In genomic region chr14:95077380-95077779, GRCh38 we compare ENCODE assay signal across 23 cellular contexts.
"Had no signal": no experiment of that assay in that cellular context is flagged by ENCODE, and none has a peak within 500 bp of the region (broad histone marks: within the 10 kb centered on the region; RNA-seq: fewer than 3 reads in every experiment).

No MANE protein-coding gene starts in this region.

- DNase-seq: activated CD4-positive, alpha-beta T cell treated with anti-CD3 and anti-CD28 coated beads for 4 hours; activated CD8-positive, alpha-beta memory T cell treated with anti-CD3 and anti-CD28 coated beads, Interleukin-2, amount 50 U/mL, for 4 hours; activated CD8-positive, alpha-beta T cell treated with anti-CD3 and anti-CD28 coated beads for 36 hours; activated naive CD4-positive, alpha-beta T cell treated with anti-CD3 and anti-CD28 coated beads, Interleukin-2, amount 50 U/mL, for 16 hours; activated naive CD8-positive, alpha-beta T cell treated with anti-CD3 and anti-CD28 coated beads, Interleukin-2, amount 10 ng/mL, durations not matched to agents 7 days and 5 days; activated T-cell treated with anti-CD3 and anti-CD28 coated beads, Interleukin-2, amount 50 U/mL, for 72 hours; anterior cingulate cortex; central memory CD4-positive, alpha-beta T cell; Karpas-422; MM.1S; NCI-H1105; NCI-H1436 treated with DMSO at 0.1 percent for 48 hours; NCI-H2029; NCI-H446; NCI-H524; Peyer's patch; Right ventricle myocardium superior; SJCRH30; SW 1271 had no signal

- H3K27ac ChIP-seq: adrenal gland, Peyer's patch, RWPE1, SJCRH30 had no signal

- H3K9me3 ChIP-seq: adrenal gland, Peyer's patch had no signal

- H3K4me1 ChIP-seq: adrenal gland, Peyer's patch had no signal

- H3K4me3 ChIP-seq: adrenal gland, Peyer's patch, SJCRH30 had no signal

- H3K27me3 ChIP-seq: adrenal gland, Peyer's patch, SJCRH30 had no signal

- H3K36me3 ChIP-seq: adrenal gland, Peyer's patch, SJCRH30 had no signal

- ATAC-seq: activated CD4-positive, CD25-positive, alpha-beta regulatory T cell treated with anti-CD3 and anti-CD28 coated beads, Interleukin-2, amount 50 U/mL, for 24 hours; activated CD8-positive, alpha-beta T cell treated with anti-CD3 and anti-CD28 coated beads for 36 hours; activated T-cell treated with anti-CD3 and anti-CD28 coated beads, Interleukin-2, amount 50 U/mL, for 72 hours; SK-N-SH treated with all-trans-retinoic acid at 6 μM for 48 hours had no signal
